8 cellular contexts compared by ENCODE assay signal in genomic region chr19:9406798-9407352, GRCh38. TPM values are rescaled to one million over a fixed set of nuclear protein-coding genes. Genes with fewer than 3 reads are reported as not detected.
DNase-seq lines count a peak whose midpoint lies in the region; ATAC-seq, FAIRE-seq and TF ChIP-seq lines count a peak whose summit lies in the region.

No MANE protein-coding gene starts in this region.

- no peak overlapping the region for H3K27ac Mint-ChIP-seq in activated naive CD8-positive, alpha-beta T cell treated with anti-CD3 and anti-CD28 coated beads, Interleukin-2, amount 50 U/mL, for 24 hours

- DNase-seq in GM12891 (ENCODE audit: insufficient read length, low spot score) (peak; percentile 58), SHP77 treated with DMSO at 0.1 percent for 48 hours (lab: John Stamatoyannopoulos, UW) (peak; percentile 38), hippocampal formation (lab: John Stamatoyannopoulos, UW) (peak; percentile 0 to 6), middle frontal gyrus (ENCODE audit: extremely low spot score, low spot score) (no peak)
- peak; percentile 66 for DNase-seq in activated naive CD8-positive, alpha-beta T cell treated with anti-CD3 and anti-CD28 coated beads, Interleukin-2, amount 50 U/mL, for 24 hours
- DNase-seq in stimulated activated CD4-positive, alpha-beta T cell treated with anti-CD3 and anti-CD28 coated beads, Interleukin-12 subunit alpha, Interleukin-12 subunit beta, amount 100 ng/mL, for 4 hours: peak; percentile 55

- ATAC-seq in activated naive CD8-positive, alpha-beta T cell treated with anti-CD3 and anti-CD28 coated beads, Interleukin-2, amount 50 U/mL, for 24 hours: peak; percentile 73
- ATAC-seq in HG03095 (IDR thresholded peaks at IDR 0.05; ENCODE audit: unreplicated experiment): no peak
- ATAC-seq in GM18505 (IDR thresholded peaks at IDR 0.05; ENCODE audit: unreplicated experiment): no peak

- TF ChIP-seq POLR2A in GM12891 (IDR thresholded peaks at IDR 0.05; ENCODE audit: low read depth, low read length) (no peak), GM18505 (IDR thresholded peaks at IDR 0.05; ENCODE audit: borderline replicate concordance, extremely low read depth, insufficient read depth, insufficient read length) (no peak)

- peaks cover 14% of the 10 kb centered on the region for H3K4me1 Mint-ChIP-seq in activated naive CD8-positive, alpha-beta T cell treated with anti-CD3 and anti-CD28 coated beads, Interleukin-2, amount 50 U/mL, for 24 hours

- H3K4me3 Mint-ChIP-seq in activated naive CD8-positive, alpha-beta T cell treated with anti-CD3 and anti-CD28 coated beads, Interleukin-2, amount 50 U/mL, for 24 hours: peak overlapping the region; percentile 68

- H3K27me3 Mint-ChIP-seq in activated naive CD8-positive, alpha-beta T cell treated with anti-CD3 and anti-CD28 coated beads, Interleukin-2, amount 50 U/mL, for 24 hours: no peaks in the 10 kb centered on the region

- H3K36me3 Mint-ChIP-seq in activated naive CD8-positive, alpha-beta T cell treated with anti-CD3 and anti-CD28 coated beads, Interleukin-2, amount 50 U/mL, for 24 hours (ENCODE audit: low read depth): peaks cover 51% of the 10 kb centered on the region

- peak; percentile 88 for FAIRE-seq in GM12891 (lab: Jason Lieb, UNC)

- H3K9me3 Mint-ChIP-seq in activated naive CD8-positive, alpha-beta T cell treated with anti-CD3 and anti-CD28 coated beads, Interleukin-2, amount 50 U/mL, for 24 hours: peaks cover 58% of the 10 kb centered on the region

TF ChIP-seq in GM12891, 5 proteins besides CTCF, POLR2A, EP300 and RAD21:
- peak; percentile 45; the same call in 1 of the 2 replicates for TF ChIP-seq SPI1 (IDR thresholded peaks at IDR 0.05; ENCODE audit: low read depth, low read length)
- no peak for TF ChIP-seq PAX5 (IDR thresholded peaks at IDR 0.05; ENCODE audit: insufficient read depth, low read length, severe bottlenecking)

RNA-seq across cellular contexts. Expression of gene ZNF266, which starts 28.5 kb away (rescaled TPM):
- polyA plus RNA-seq in GM12891 (2012; ENCODE audit: low read depth, missing spikeins): 18.6 TPM

RNA-seq across cellular contexts. Expression of gene ZNF177, which starts 44.1 kb away (rescaled TPM):
- polyA plus RNA-seq in GM12891 (2012; ENCODE audit: low read depth, missing spikeins): 0.98 TPM
